Comparison of ENCODE assay signal across 36 cellular contexts in the genomic region with DNA sequence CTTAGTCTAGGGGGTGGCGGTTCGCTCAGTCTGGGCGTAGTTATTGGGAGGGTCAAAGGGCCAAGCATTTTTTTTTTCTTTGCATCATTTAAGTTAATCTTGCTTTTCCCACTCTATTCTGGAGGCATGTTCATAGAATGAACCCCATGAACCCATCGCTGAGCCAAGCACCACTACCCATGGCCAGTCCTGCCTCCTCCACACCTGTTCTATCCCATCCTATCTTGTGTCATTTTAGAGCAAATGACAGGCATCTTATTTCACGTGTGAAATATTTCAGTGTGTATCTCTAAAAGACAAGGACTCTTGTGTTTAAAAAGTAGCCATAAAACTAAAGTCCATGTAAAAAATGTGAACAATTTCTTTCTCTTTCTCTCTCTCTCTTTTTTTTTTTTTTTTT. TPM values are rescaled to one million over a fixed set of nuclear protein-coding genes. Genes with fewer than 3 reads are reported as not detected.
A peak's percentile ranks its signal among the peaks of the same experiment; 100 is the strongest.
DNase-seq lines count a peak whose midpoint lies in the region; ATAC-seq, FAIRE-seq and TF ChIP-seq lines count a peak whose summit lies in the region.
"Had no signal": no experiment of that assay in that cellular context is flagged by ENCODE, and none has a peak within 500 bp of the region (broad histone marks: within the 10 kb centered on the region; RNA-seq: fewer than 3 reads in every experiment).

No MANE protein-coding gene starts in this region.

- DNase-seq in MCF 10A (ENCODE audit: unreplicated experiment) (no peak), breast epithelium (ENCODE audit: low spot score in 2 of 2) (no peak), neural progenitor cell (ENCODE audit: low spot score) (no peak), HTR-8/SVneo (ENCODE audit: insufficient read length, low spot score) (no peak), OCI-M2 (lab: John Stamatoyannopoulos, UW; ENCODE audit: unreplicated experiment) (no peak), H4 (ENCODE audit: low spot score) (no peak)
- DNase-seq: activated CD4-positive, alpha-beta T cell treated with anti-CD3 and anti-CD28 coated beads for 36 hours; activated gamma-delta T cell; activated naive CD8-positive, alpha-beta T cell treated with anti-CD3 and anti-CD28 coated beads for 36 hours; activated T-cell treated with anti-CD3 and anti-CD28 coated beads, Interleukin-2, amount 50 U/mL, for 1 hour; Calu3; central memory CD4-positive, alpha-beta T cell; cortex of kidney; DND-41; foreskin fibroblast; GM23248; KG1; left ventricle myocardium inferior; NCI-H1417; NCI-H2081; NCI-H226; NCI-H526 treated with DMSO at 0.1 percent for 48 hours; NK-92 treated with Interleukin-12 subunit alpha and Interleukin-12 subunit beta, amount 100 ng/mL, for 24 hours; nucleus accumbens; psoas muscle; SIG-M5; stimulated activated CD4-positive, alpha-beta T cell treated with anti-CD3 and anti-CD28 coated beads, Interleukin-12 subunit alpha, Interleukin-12 subunit beta, amount 100 ng/mL, for 4 hours; stimulated activated CD4-positive, alpha-beta T cell treated with anti-CD3 and anti-CD28 coated beads, Interleukin-2, amount 100 ng/mL, for 48 hours; SW 1271; T-helper 9 cell; transverse colon had no signal

- H3K27ac ChIP-seq in breast epithelium (peak overlapping the region in 1 of 2 donors; percentile 78), neural progenitor cell (peak overlapping the region; percentile 46)
- H3K27ac ChIP-seq: left ventricle myocardium inferior, Peyer's patch, psoas muscle had no signal

- peaks cover 7% of the 10 kb centered on the region for H3K36me3 Mint-ChIP-seq in MCF 10A (ENCODE audit: insufficient read depth, unreplicated experiment)
- peaks cover 71% of the 10 kb centered on the region for H3K36me3 Mint-ChIP-seq in dendritic cell treated with granulocyte-macrophage colony-stimulating factor and Interleukin-4, amounts not matched to agents 40 ng/mL and 50 ng/mL, for 4 days (ENCODE audit: low read depth)
- H3K36me3 Mint-ChIP-seq in neural progenitor cell = peaks cover 1% of the 10 kb centered on the region
- H3K36me3 Mint-ChIP-seq: activated naive CD8-positive, alpha-beta T cell treated with anti-CD3 and anti-CD28 coated beads for 36 hours had no signal

- H3K9me3 ChIP-seq in breast epithelium (no peaks in the 10 kb centered on the region), neural progenitor cell (ENCODE audit: low read depth) (no peaks in the 10 kb centered on the region)
- H3K9me3 ChIP-seq: left ventricle myocardium inferior, Peyer's patch, psoas muscle, transverse colon had no signal

- H3K27me3 Mint-ChIP-seq in MCF 10A (ENCODE audit: insufficient read depth, unreplicated experiment) = no peaks in the 10 kb centered on the region
- H3K27me3 Mint-ChIP-seq in dendritic cell treated with granulocyte-macrophage colony-stimulating factor and Interleukin-4, amounts not matched to agents 40 ng/mL and 50 ng/mL, for 4 days = no peaks in the 10 kb centered on the region
- peaks cover 3% of the 10 kb centered on the region for H3K27me3 Mint-ChIP-seq in neural progenitor cell (ENCODE audit: insufficient read depth, low read depth)
- H3K27me3 Mint-ChIP-seq: activated CD4-positive, alpha-beta T cell treated with anti-CD3 and anti-CD28 coated beads for 36 hours; activated naive CD8-positive, alpha-beta T cell treated with anti-CD3 and anti-CD28 coated beads for 36 hours had no signal

- no peak for TF ChIP-seq POLR2A in breast epithelium (IDR thresholded peaks at IDR 0.05)

- H2AFZ ChIP-seq in neural progenitor cell (replicated peaks) = no peak overlapping the region
- H2AFZ ChIP-seq: GM23248 had no signal

- H3K9me3 Mint-ChIP-seq in MCF 10A (ENCODE audit: unreplicated experiment) (no peaks in the 10 kb centered on the region), neural progenitor cell (no peaks in the 10 kb centered on the region)
- H3K9me3 Mint-ChIP-seq in dendritic cell treated with granulocyte-macrophage colony-stimulating factor and Interleukin-4, amounts not matched to agents 40 ng/mL and 50 ng/mL, for 4 days = no peaks in the 10 kb centered on the region
- H3K9me3 Mint-ChIP-seq: activated naive CD8-positive, alpha-beta T cell treated with anti-CD3 and anti-CD28 coated beads for 36 hours had no signal

- H3K4me1 ChIP-seq in breast epithelium = peaks cover 9 to 15% of the 10 kb centered on the region in 2 donors
- peaks cover 3% of the 10 kb centered on the region for H3K4me1 ChIP-seq in neural progenitor cell
- H3K4me1 ChIP-seq: psoas muscle had no signal

- no peak for ATAC-seq in HG03196 (IDR thresholded peaks at IDR 0.05; ENCODE audit: unreplicated experiment)
- ATAC-seq: activated CD4-positive, alpha-beta T cell treated with anti-CD3 and anti-CD28 coated beads for 36 hours; esophagus mucosa; psoas muscle; sciatic nerve had no signal

- BruUV-seq in MCF 10A (replicated peaks; lab: Mats Ljungman, UMichigan) = no TSS peak

- intact Hi-C loops in MCF 10A (cut with micrococcal nuclease) = no loop called here
- intact Hi-C loops in breast epithelium (cut with DNase I; ENCODE audit: low total_unique reads) = no loop called here
- intact Hi-C loops in dendritic cell treated with granulocyte-macrophage colony-stimulating factor and Interleukin-4, amounts not matched to agents 40 ng/mL and 50 ng/mL, for 4 days (cut with micrococcal nuclease) = no loop called here

- POLR2A ChIA-PET in MCF 10A (lab: Yijun Ruan, JAX) = interaction anchor here (0.8 to 1.8 kb wide), 2 partner anchors 65 to 165 kb away, joined by 3 to 5 read pairs; no protein-coding TSS in a partner anchor

- H3K36me3 ChIP-seq in breast epithelium = no peaks in the 10 kb centered on the region
- H3K36me3 ChIP-seq in neural progenitor cell = no peaks in the 10 kb centered on the region
- H3K36me3 ChIP-seq: left ventricle myocardium inferior, transverse colon had no signal

- no peaks in the 10 kb centered on the region for H3F3A ChIP-seq in neural progenitor cell (ENCODE audit: low read depth)

- H3K27me3 ChIP-seq in breast epithelium (no peaks in the 10 kb centered on the region), neural progenitor cell (no peaks in the 10 kb centered on the region)
- H3K27me3 ChIP-seq: Peyer's patch, transverse colon had no signal

- TF ChIP-seq CTCF in MCF 10A (IDR thresholded peaks at IDR 0.05; ENCODE audit: unreplicated experiment) = no peak
- TF ChIP-seq CTCF in breast epithelium (IDR thresholded peaks at IDR 0.05) = no peak
- no peak for TF ChIP-seq CTCF in neural progenitor cell (IDR thresholded peaks at IDR 0.05)

- H3K4me3 ChIP-seq in breast epithelium (no peak overlapping the region), neural progenitor cell (no peak overlapping the region)
- H3K4me3 ChIP-seq: GM23248, left ventricle myocardium inferior, Peyer's patch, psoas muscle, transverse colon had no signal

- CTCF ChIA-PET in MCF 10A (lab: Yijun Ruan, JAX) = interaction anchor here (1.4 kb wide), 1 partner anchor 11 kb away, joined by 8 read pairs; no protein-coding TSS in a partner anchor

- H4K20me1 ChIP-seq in neural progenitor cell (ENCODE audit: low read depth) = peaks cover 93% of the 10 kb centered on the region

- H3K27ac Mint-ChIP-seq in MCF 10A (ENCODE audit: low read depth, unreplicated experiment) (peak overlapping the region; percentile 63), neural progenitor cell (peak overlapping the region; percentile 86)
- H3K27ac Mint-ChIP-seq in dendritic cell treated with granulocyte-macrophage colony-stimulating factor and Interleukin-4, amounts not matched to agents 40 ng/mL and 50 ng/mL, for 4 days = peak overlapping the region; percentile 41
- H3K27ac Mint-ChIP-seq: activated CD4-positive, alpha-beta T cell treated with anti-CD3 and anti-CD28 coated beads for 36 hours; activated naive CD8-positive, alpha-beta T cell treated with anti-CD3 and anti-CD28 coated beads for 36 hours had no signal

- H3K4me2 ChIP-seq in neural progenitor cell = no peak overlapping the region

- no peak overlapping the region for H3K9ac ChIP-seq in neural progenitor cell

- no peak overlapping the region for H3K4me3 Mint-ChIP-seq in MCF 10A (ENCODE audit: unreplicated experiment)
- H3K4me3 Mint-ChIP-seq in dendritic cell treated with granulocyte-macrophage colony-stimulating factor and Interleukin-4, amounts not matched to agents 40 ng/mL and 50 ng/mL, for 4 days = no peak overlapping the region
- H3K4me3 Mint-ChIP-seq in neural progenitor cell = no peak overlapping the region
- H3K4me3 Mint-ChIP-seq: activated CD4-positive, alpha-beta T cell treated with anti-CD3 and anti-CD28 coated beads for 36 hours; activated naive CD8-positive, alpha-beta T cell treated with anti-CD3 and anti-CD28 coated beads for 36 hours had no signal

- H3K79me2 ChIP-seq in neural progenitor cell (ENCODE audit: low read depth) = peaks cover 68% of the 10 kb centered on the region

- FAIRE-seq in HTR-8/SVneo (lab: Jason Lieb, UNC) = no peak

- peaks cover 37% of the 10 kb centered on the region for H3K4me1 Mint-ChIP-seq in MCF 10A (ENCODE audit: insufficient read depth, unreplicated experiment)
- peaks cover 89% of the 10 kb centered on the region for H3K4me1 Mint-ChIP-seq in dendritic cell treated with granulocyte-macrophage colony-stimulating factor and Interleukin-4, amounts not matched to agents 40 ng/mL and 50 ng/mL, for 4 days (ENCODE audit: low read depth)
- H3K4me1 Mint-ChIP-seq in neural progenitor cell = peaks cover 26% of the 10 kb centered on the region
- H3K4me1 Mint-ChIP-seq: activated CD4-positive, alpha-beta T cell treated with anti-CD3 and anti-CD28 coated beads for 36 hours; activated naive CD8-positive, alpha-beta T cell treated with anti-CD3 and anti-CD28 coated beads for 36 hours had no signal

RNA-seq across cellular contexts. Expression of a gene that starts 13.9 kb away (rescaled TPM):
- total RNA-seq in MCF 10A (2022) (28.1 and 29.5 TPM in 2 replicates), breast epithelium (10 to 100 TPM; 12.8 to 25.6 (median 20.6) TPM), neural progenitor cell (ENCODE audit: low replicate concordance) (15.4 and 47.4 TPM in 2 replicates)
- total RNA-seq in H4 (2014; rRNA removed; shearing (Covaris generic)) = 7.2 and 7.6 TPM in 2 replicates
